In genomic region chr20:51960004-51960403, GRCh38 we compare ENCODE assay signal across 12 cellular contexts.
"Had no signal": no experiment of that assay in that cellular context is flagged by ENCODE, and none has a peak within 500 bp of the region (broad histone marks: within the 10 kb centered on the region; RNA-seq: fewer than 3 reads in every experiment).

No MANE protein-coding gene starts in this region.

- H3K36me3 ChIP-seq: ascending aorta, heart left ventricle, left ventricle myocardium inferior, right atrium auricular region, tibial nerve had no signal

- H3K27me3 ChIP-seq: ascending aorta, right atrium auricular region, tibial nerve had no signal

- H3K4me3 ChIP-seq: ascending aorta, heart left ventricle, left ventricle myocardium inferior, right atrium auricular region, tibial nerve had no signal

- H3K4me1 ChIP-seq: ascending aorta, right atrium auricular region, tibial nerve had no signal

- H3K36me3 Mint-ChIP-seq: memory B cell had no signal

- H3K9me3 ChIP-seq: ascending aorta, heart left ventricle, left ventricle myocardium inferior, right atrium auricular region, tibial nerve had no signal

- H3K4me3 Mint-ChIP-seq: activated CD4-positive, alpha-beta memory T cell treated with anti-CD3 and anti-CD28 coated beads, Interleukin-2, amount 10 ng/mL, durations not matched to agents 7 days and 5 days; activated naive CD8-positive, alpha-beta T cell treated with anti-CD3 and anti-CD28 coated beads, Interleukin-2, amount 50 U/mL, for 24 hours; activated T-helper 1 cell treated with anti-CD3 and anti-CD28 coated beads, Interleukin-12 subunit alpha, Interleukin-12 subunit beta, Interleukin-2, Interleukin-4 antibody, amounts not matched to agents 30 ng/mL and 10 ng/mL and 1 ng/mL, durations not matched to agents 14 hours and 24 hours and 36 hours; memory B cell had no signal

- DNase-seq: activated CD4-positive, alpha-beta memory T cell treated with anti-CD3 and anti-CD28 coated beads, Interleukin-2, amount 10 ng/mL, durations not matched to agents 7 days and 5 days; activated CD4-positive, alpha-beta T cell treated with anti-CD3 and anti-CD28 coated beads for 1 hour; activated naive CD4-positive, alpha-beta T cell; activated naive CD8-positive, alpha-beta T cell treated with anti-CD3 and anti-CD28 coated beads, Interleukin-2, amount 50 U/mL, for 24 hours; heart left ventricle; left ventricle myocardium inferior; small intestine had no signal

- H3K9me3 Mint-ChIP-seq: activated CD4-positive, alpha-beta memory T cell treated with anti-CD3 and anti-CD28 coated beads, Interleukin-2, amount 10 ng/mL, durations not matched to agents 7 days and 5 days; activated naive CD8-positive, alpha-beta T cell treated with anti-CD3 and anti-CD28 coated beads, Interleukin-2, amount 50 U/mL, for 24 hours; activated T-helper 1 cell treated with anti-CD3 and anti-CD28 coated beads, Interleukin-12 subunit alpha, Interleukin-12 subunit beta, Interleukin-2, Interleukin-4 antibody, amounts not matched to agents 30 ng/mL and 10 ng/mL and 1 ng/mL, durations not matched to agents 14 hours and 24 hours and 36 hours; memory B cell had no signal

- H3K27ac Mint-ChIP-seq: activated CD4-positive, alpha-beta memory T cell treated with anti-CD3 and anti-CD28 coated beads, Interleukin-2, amount 10 ng/mL, durations not matched to agents 7 days and 5 days; activated naive CD8-positive, alpha-beta T cell treated with anti-CD3 and anti-CD28 coated beads, Interleukin-2, amount 50 U/mL, for 24 hours; activated T-helper 1 cell treated with anti-CD3 and anti-CD28 coated beads, Interleukin-12 subunit alpha, Interleukin-12 subunit beta, Interleukin-2, Interleukin-4 antibody, amounts not matched to agents 30 ng/mL and 10 ng/mL and 1 ng/mL, durations not matched to agents 14 hours and 24 hours and 36 hours; memory B cell had no signal

- H3K4me1 Mint-ChIP-seq: activated CD4-positive, alpha-beta memory T cell treated with anti-CD3 and anti-CD28 coated beads, Interleukin-2, amount 10 ng/mL, durations not matched to agents 7 days and 5 days; memory B cell had no signal

- H3K27ac ChIP-seq: ascending aorta, heart left ventricle, left ventricle myocardium inferior, right atrium auricular region, tibial nerve had no signal
